9 cellular contexts compared by ENCODE assay signal in genomic region chr1:109821831-109822745, GRCh38. TPM values are rescaled to one million over a fixed set of nuclear protein-coding genes. Genes with fewer than 3 reads are reported as not detected.
DNase-seq lines count a peak whose midpoint lies in the region; ATAC-seq and TF ChIP-seq lines count a peak whose summit lies in the region.
"Had no signal": no experiment of that assay in that cellular context is flagged by ENCODE, and none has a peak within 500 bp of the region (broad histone marks: within the 10 kb centered on the region; RNA-seq: fewer than 3 reads in every experiment).

No MANE protein-coding gene starts in this region.

- TF ChIP-seq CTCF in coronary artery (IDR thresholded peaks at IDR 0.05), result no peak
- TF ChIP-seq CTCF in WERI-Rb-1 (IDR thresholded peaks at IDR 0.05; ENCODE audit: low read depth, low read length), result no peak

- H3K4me1 Mint-ChIP-seq in naive thymus-derived CD4-positive, alpha-beta T cell, result peaks cover 0 to 50% (median 11%) of the 10 kb centered on the region in 7 donors

- H3K27me3 ChIP-seq in naive thymus-derived CD4-positive, alpha-beta T cell (ENCODE audit: control insufficient read depth in 2 of 2, insufficient read depth in 2 of 2, low read length in 2 of 2), result no peaks in the 10 kb centered on the region
- H3K27me3 ChIP-seq in WERI-Rb-1 (ENCODE audit: insufficient read depth, low read depth, severe bottlenecking), result no peaks in the 10 kb centered on the region

- H3K9me3 ChIP-seq in naive thymus-derived CD4-positive, alpha-beta T cell (ENCODE audit: control insufficient read depth in 2 of 3, low read length in 3 of 3), result no peaks in the 10 kb centered on the region
- no peaks in the 10 kb centered on the region for H3K9me3 ChIP-seq in WERI-Rb-1 (ENCODE audit: severe bottlenecking)

- H3K27ac Mint-ChIP-seq in naive thymus-derived CD4-positive, alpha-beta T cell, result peak overlapping the region in 1 of 9 donors; percentile 71

- ATAC-seq in naive thymus-derived CD4-positive, alpha-beta T cell, result peak; percentile 74

- H3K36me3 Mint-ChIP-seq in naive thymus-derived CD4-positive, alpha-beta T cell, result no peaks in the 10 kb centered on the region

- no peaks in the 10 kb centered on the region for H3K4me1 ChIP-seq in naive thymus-derived CD4-positive, alpha-beta T cell (ENCODE audit: control insufficient read depth in 2 of 2, insufficient read depth in 2 of 2, low read length in 2 of 2)

- POLR2A ChIA-PET in naive thymus-derived CD4-positive, alpha-beta T cell (lab: Charles Lee), result no interaction called here

- H3K27me3 Mint-ChIP-seq in naive thymus-derived CD4-positive, alpha-beta T cell, result no peaks in the 10 kb centered on the region

- DNase-seq in CD1c-positive myeloid dendritic cell (ENCODE audit: extremely low spot score) (peak; percentile 96), M059J (ENCODE audit: low read depth) (peak; percentile 98), coronary artery (ENCODE audit: low spot score) (peak; percentile 85), WERI-Rb-1 (no peak), NCI-H774 (lab: John Stamatoyannopoulos, UW) (no peak), middle frontal gyrus (ENCODE audit: extremely low spot score, low spot score) (no peak)
- DNase-seq in naive thymus-derived CD4-positive, alpha-beta T cell, result no peak
- no peak for DNase-seq in stimulated activated CD4-positive, alpha-beta T cell treated with anti-CD3 and anti-CD28 coated beads, Interleukin-12 subunit alpha, Interleukin-12 subunit beta, amount 100 ng/mL, for 4 hours

- intact Hi-C loops in naive thymus-derived CD4-positive, alpha-beta T cell (cut with micrococcal nuclease), result no loop called here

- H3K4me3 Mint-ChIP-seq in naive thymus-derived CD4-positive, alpha-beta T cell, result no peak overlapping the region

- CTCF ChIA-PET in naive thymus-derived CD4-positive, alpha-beta T cell (lab: Charles Lee), result interaction anchor here (0.6 kb wide), 1 partner anchor 48 kb away, joined by 4 read pairs; no protein-coding TSS in a partner anchor

- no peaks in the 10 kb centered on the region for H3K36me3 ChIP-seq in naive thymus-derived CD4-positive, alpha-beta T cell (ENCODE audit: control insufficient read depth in 2 of 3, insufficient read depth in 3 of 3, low read length in 3 of 3)
- no peaks in the 10 kb centered on the region for H3K36me3 ChIP-seq in WERI-Rb-1

- peak overlapping the region; percentile 71 to 90 for H3K27ac ChIP-seq in coronary artery
- H3K27ac ChIP-seq in naive thymus-derived CD4-positive, alpha-beta T cell (ENCODE audit: low read depth, low read length), result no peak overlapping the region
- H3K27ac ChIP-seq in WERI-Rb-1, result no peak overlapping the region

- no peak overlapping the region for H3K4me3 ChIP-seq in coronary artery
- no peak overlapping the region for H3K4me3 ChIP-seq in naive thymus-derived CD4-positive, alpha-beta T cell (ENCODE audit: low read length)
- no peak overlapping the region for H3K4me3 ChIP-seq in WERI-Rb-1 (ENCODE audit: low read depth, low read length)
- H3K4me3 ChIP-seq: GM12878 had no signal

- peaks cover 0 to 2% (median 0%) of the 10 kb centered on the region in 11 donors for H3K9me3 Mint-ChIP-seq in naive thymus-derived CD4-positive, alpha-beta T cell

RNA-seq across cellular contexts. Expression of gene EPS8L3, which starts 58.4 kb away (rescaled TPM):
- total RNA-seq in M059J (2014; rRNA removed; shearing (Covaris generic)), result not detected in 2 replicates
- not detected for total RNA-seq in naive thymus-derived CD4-positive, alpha-beta T cell
- not detected for polyA plus RNA-seq in naive thymus-derived CD4-positive, alpha-beta T cell
- total RNA-seq: GM12878 had no signal
- polyA plus RNA-seq: GM12878 had no signal

Comparison
In these comparisons a context has a peak if more than half of its experiments do, and no peak if none do; other contexts are left out.
1. DNase-seq: peak in CD1c-positive myeloid dendritic cell (single experiment), M059J (single experiment) and coronary artery (single experiment); none in naive thymus-derived CD4-positive, alpha-beta T cell (0 of 9), WERI-Rb-1 (single experiment), stimulated activated CD4-positive, alpha-beta T cell treated with anti-CD3 and anti-CD28 coated beads, Interleukin-12 subunit alpha, Interleukin-12 subunit beta, amount 100 ng/mL, for 4 hours (single experiment), NCI-H774 (single experiment) and middle frontal gyrus (single experiment).
2. H3K27ac ChIP-seq: peak in coronary artery (2 of 2); none in naive thymus-derived CD4-positive, alpha-beta T cell (single experiment) and WERI-Rb-1 (single experiment).